25 cellular contexts compared by ENCODE assay signal in genomic region chr2:189486237-189486770, GRCh38. TPM values are rescaled to one million over a fixed set of nuclear protein-coding genes. Genes with fewer than 3 reads are reported as not detected.
DNase-seq lines count a peak whose midpoint lies in the region; ATAC-seq and TF ChIP-seq lines count a peak whose summit lies in the region.
"Had no signal": no experiment of that assay in that cellular context is flagged by ENCODE, and none has a peak within 500 bp of the region (broad histone marks: within the 10 kb centered on the region; RNA-seq: fewer than 3 reads in every experiment).

No MANE protein-coding gene starts in this region.

- no peak overlapping the region for H3K4me3 ChIP-seq in trophoblast cell (ENCODE audit: low read depth, low read length)
- no peak overlapping the region for H3K4me3 ChIP-seq in esophagus squamous epithelium
- no peak overlapping the region for H3K4me3 ChIP-seq in Caco-2 (ENCODE audit: low read depth, low read length)
- H3K4me3 ChIP-seq: A549, GM12878 had no signal

- no peak overlapping the region for H4K8ac ChIP-seq in trophoblast cell (ENCODE audit: low read depth, low read length)

- H2BK12ac ChIP-seq in trophoblast cell (ENCODE audit: low read length), result no peak overlapping the region

- H2AK5ac ChIP-seq in trophoblast cell (ENCODE audit: low read length), result no peak overlapping the region

- no peaks in the 10 kb centered on the region for H3K9me3 ChIP-seq in trophoblast cell (ENCODE audit: insufficient read depth, low read depth, low read length)
- no peaks in the 10 kb centered on the region for H3K9me3 ChIP-seq in esophagus squamous epithelium
- no peaks in the 10 kb centered on the region for H3K9me3 ChIP-seq in Caco-2
- H3K9me3 ChIP-seq: A549 had no signal

- TF ChIP-seq CTCF in C4-2B (conservative IDR thresholded peaks at IDR 0.05) (no peak), esophagus squamous epithelium (IDR thresholded peaks at IDR 0.05) (no peak), Caco-2 (IDR thresholded peaks at IDR 0.05; ENCODE audit: insufficient read depth in 1 of 2, low read depth in 1 of 2, low read length in 1 of 2, severe bottlenecking in 1 of 2, unreplicated experiment in 1 of 2) (no peak)

- H3K27me3 Mint-ChIP-seq in Caco-2 (ENCODE audit: insufficient read depth, unreplicated experiment), result no peaks in the 10 kb centered on the region

- H3K4me2 ChIP-seq in trophoblast cell (ENCODE audit: low read length), result no peak overlapping the region
- H3K4me2 ChIP-seq: A549 had no signal

- peaks cover 9% of the 10 kb centered on the region for H3K79me1 ChIP-seq in trophoblast cell (ENCODE audit: low read length)

- TF ChIP-seq POLR2A in esophagus squamous epithelium (IDR thresholded peaks at IDR 0.05), result no peak

- no peak overlapping the region for H3K18ac ChIP-seq in trophoblast cell (ENCODE audit: low read length)

- H3K27ac Mint-ChIP-seq in Caco-2 (ENCODE audit: unreplicated experiment), result no peak overlapping the region
- H3K27ac Mint-ChIP-seq: CD8-positive, alpha-beta T cell had no signal

- no peak overlapping the region for H3K9ac ChIP-seq in trophoblast cell (ENCODE audit: low read length)

- H3K23ac ChIP-seq in trophoblast cell (ENCODE audit: low read length), result no peak overlapping the region

- DNase-seq in NCI-H2227 treated with DMSO at 0.1 percent for 48 hours (lab: John Stamatoyannopoulos, UW), result peak; percentile 87
- no peak for DNase-seq in left lobe of liver (ENCODE audit: low spot score)
- DNase-seq in trophoblast cell, result peak; percentile 56 to 95
- no peak for DNase-seq in esophagus squamous epithelium (lab: John Stamatoyannopoulos, UW)
- no peak for DNase-seq in activated gamma-delta T cell (lab: John Stamatoyannopoulos, UW)
- DNase-seq in Caco-2, result no peak
- DNase-seq: AML-193; C1 segment of cervical spinal cord; CD8-positive, alpha-beta T cell; DMS 273 treated with DMSO at 0.1 percent for 48 hours; DMS79; EL; GDM1; Karpas-422; NCI-H1105; NCI-H1436 treated with DMSO at 0.1 percent for 48 hours; NCI-H187 treated with DMSO at 0.1 percent for 48 hours; NCI-H526 treated with DMSO at 0.1 percent for 48 hours; RPMI8226; SHP77 had no signal

- H2BK120ac ChIP-seq in trophoblast cell (ENCODE audit: insufficient read depth, low read length, poor library complexity), result no peak overlapping the region

- no peak overlapping the region for H3K4ac ChIP-seq in trophoblast cell (ENCODE audit: low read depth, low read length)

- peaks cover 11 to 16% of the 10 kb centered on the region in 2 experiments for H3K4me1 ChIP-seq in trophoblast cell (ENCODE audit: control insufficient read depth in 1 of 2, insufficient read depth in 2 of 2, low read length in 2 of 2)
- H3K4me1 ChIP-seq in esophagus squamous epithelium, result peaks cover 0 to 5% (median 0%) of the 10 kb centered on the region in 3 donors
- H3K4me1 ChIP-seq in Caco-2, result peaks cover 20% of the 10 kb centered on the region
- H3K4me1 ChIP-seq: A549 had no signal

- H4K12ac ChIP-seq in trophoblast cell (ENCODE audit: low read depth, low read length), result no peak overlapping the region

- peak; percentile 65 for ATAC-seq in left lobe of liver
- ATAC-seq in GM18502 (IDR thresholded peaks at IDR 0.05; ENCODE audit: poor library complexity, unreplicated experiment), result no peak
- ATAC-seq: A549; CD8-positive, alpha-beta T cell; GM12878; HCT116 had no signal

- H2BK5ac ChIP-seq in trophoblast cell (ENCODE audit: low read depth, low read length, poor library complexity), result no peak overlapping the region

- H3K4me1 Mint-ChIP-seq in Caco-2 (ENCODE audit: low read depth, unreplicated experiment), result peaks cover 8% of the 10 kb centered on the region

- POLR2A ChIA-PET in Caco-2 (lab: Charles Lee), result interaction anchor here (1.1 kb wide), 1 partner anchor 94 kb away, joined by 3 read pairs; the partner anchor contains the start of gene SLC40A1

- H3K27ac ChIP-seq in C4-2B, result peak overlapping the region; percentile 58
- no peak overlapping the region for H3K27ac ChIP-seq in trophoblast cell (ENCODE audit: low read depth, low read length)
- no peak overlapping the region for H3K27ac ChIP-seq in esophagus squamous epithelium
- H3K27ac ChIP-seq: A549 had no signal

- CTCF ChIA-PET in Caco-2 (lab: Charles Lee), result no interaction called here

- H3K79me2 ChIP-seq in trophoblast cell (ENCODE audit: control insufficient read depth, insufficient read depth, low read length, poor library complexity), result no peaks in the 10 kb centered on the region

- H2AFZ ChIP-seq in trophoblast cell (ENCODE audit: insufficient read depth, low read length, poor library complexity), result no peak overlapping the region

- H4K91ac ChIP-seq in trophoblast cell (ENCODE audit: low read depth, low read length), result no peak overlapping the region

- WGBS in trophoblast cell (ENCODE audit: extremely low coverage, insufficient coverage, insufficient read length), result no CpG with 5 or more reads among the region's 6 CpGs
- WGBS in esophagus squamous epithelium, 2 donors, result 34 to 41% methylated on average over 6 of the region's 6 CpGs

- no peak overlapping the region for H3K4me3 Mint-ChIP-seq in Caco-2 (ENCODE audit: unreplicated experiment)
- H3K4me3 Mint-ChIP-seq: CD8-positive, alpha-beta T cell had no signal

- H3K14ac ChIP-seq in trophoblast cell (ENCODE audit: low read length), result no peak overlapping the region

- no TSS peak for BruUV-seq in Caco-2 (replicated peaks; lab: Mats Ljungman, UMichigan)

- H3K27me3 ChIP-seq in trophoblast cell (ENCODE audit: insufficient read depth, low read length), result no peaks in the 10 kb centered on the region
- no peaks in the 10 kb centered on the region for H3K27me3 ChIP-seq in esophagus squamous epithelium
- H3K27me3 ChIP-seq in Caco-2 (replicated peaks; ENCODE audit: control insufficient read depth, insufficient read depth, low read length), result no peaks in the 10 kb centered on the region

- intact Hi-C loops in esophagus squamous epithelium (cut with DNase I) (no loop called here), Caco-2 (cut with micrococcal nuclease; ENCODE audit: unreplicated experiment) (no loop called here)

- no peaks in the 10 kb centered on the region for H3K9me3 Mint-ChIP-seq in Caco-2 (ENCODE audit: unreplicated experiment)
- H3K9me3 Mint-ChIP-seq: CD8-positive, alpha-beta T cell had no signal

- H3K36me3 ChIP-seq in trophoblast cell (ENCODE audit: control insufficient read depth in 1 of 2, insufficient read depth in 2 of 2, low read length in 2 of 2) (no peaks in the 10 kb centered on the region), esophagus squamous epithelium (no peaks in the 10 kb centered on the region), Caco-2 (ENCODE audit: control insufficient read depth, insufficient read depth, low read length) (no peaks in the 10 kb centered on the region)

- H3K36me3 Mint-ChIP-seq in Caco-2 (ENCODE audit: insufficient read depth, unreplicated experiment), result no peaks in the 10 kb centered on the region
- H3K36me3 Mint-ChIP-seq: CD8-positive, alpha-beta T cell had no signal

RNA-seq across cellular contexts. Expression of gene WDR75, which starts 45.0 kb away (rescaled TPM):
- 9.0 TPM for total RNA-seq in left lobe of liver
- 28.1 and 29.2 TPM in 2 replicates for polyA plus RNA-seq in trophoblast cell (2013)
- 10 to 100 TPM; 15.8 to 44.4 (median 30.6) TPM for total RNA-seq in esophagus squamous epithelium
- total RNA-seq in Caco-2 (2022), result 50.2 and 57.7 TPM in 2 replicates

Comparison
In these comparisons a context has a peak if more than half of its experiments do, and no peak if none do; other contexts are left out.
1. DNase-seq: peak in NCI-H2227 treated with DMSO at 0.1 percent for 48 hours (single experiment) and trophoblast cell (2 of 2); none in left lobe of liver (single experiment), esophagus squamous epithelium (single experiment), activated gamma-delta T cell (single experiment) and Caco-2 (0 of 2).